In the genomic region with DNA sequence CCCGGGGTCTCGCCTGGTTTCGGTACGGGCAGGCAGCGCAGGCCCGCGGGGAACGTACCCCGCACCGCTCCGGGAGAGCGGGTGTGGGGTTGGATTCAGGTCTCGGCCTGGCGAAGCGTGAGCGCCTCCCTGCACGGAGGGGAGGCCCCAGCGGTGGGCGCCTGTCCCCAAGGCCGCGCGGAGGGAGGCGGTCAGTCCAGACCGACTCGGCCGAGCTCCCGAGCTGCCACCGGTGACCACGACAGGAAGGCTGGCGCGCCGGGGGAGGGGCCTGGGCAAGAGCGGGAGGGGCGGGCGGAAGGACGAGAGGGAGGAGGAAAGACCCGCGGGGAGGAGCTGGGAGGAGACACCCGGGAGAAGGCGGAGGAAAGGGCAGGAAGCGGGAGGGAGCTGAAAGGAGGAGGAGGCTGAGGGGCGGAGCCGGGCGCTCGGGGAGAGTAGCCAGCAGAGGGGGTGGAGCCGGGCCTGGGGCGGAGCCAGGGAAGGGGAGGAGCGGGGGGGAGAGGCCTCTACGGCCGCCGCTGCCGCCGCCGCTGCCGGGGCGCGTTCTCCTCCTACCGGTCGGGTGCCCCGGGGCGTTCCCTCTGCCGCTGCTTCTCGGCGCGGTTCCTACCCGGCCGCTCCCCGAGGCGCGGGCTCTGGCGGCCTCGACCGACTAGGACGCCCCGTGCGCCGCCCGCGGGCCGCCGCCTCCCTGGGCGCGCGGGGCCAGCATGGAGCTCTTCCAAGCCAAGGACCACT, we compare ENCODE assay signal across 7 cellular contexts. TPM values are rescaled to one million over a fixed set of nuclear protein-coding genes. Genes with fewer than 3 reads are reported as not detected.
DNase-seq lines count a peak whose midpoint lies in the region; ATAC-seq and TF ChIP-seq lines count a peak whose summit lies in the region.

A gene with protein sequence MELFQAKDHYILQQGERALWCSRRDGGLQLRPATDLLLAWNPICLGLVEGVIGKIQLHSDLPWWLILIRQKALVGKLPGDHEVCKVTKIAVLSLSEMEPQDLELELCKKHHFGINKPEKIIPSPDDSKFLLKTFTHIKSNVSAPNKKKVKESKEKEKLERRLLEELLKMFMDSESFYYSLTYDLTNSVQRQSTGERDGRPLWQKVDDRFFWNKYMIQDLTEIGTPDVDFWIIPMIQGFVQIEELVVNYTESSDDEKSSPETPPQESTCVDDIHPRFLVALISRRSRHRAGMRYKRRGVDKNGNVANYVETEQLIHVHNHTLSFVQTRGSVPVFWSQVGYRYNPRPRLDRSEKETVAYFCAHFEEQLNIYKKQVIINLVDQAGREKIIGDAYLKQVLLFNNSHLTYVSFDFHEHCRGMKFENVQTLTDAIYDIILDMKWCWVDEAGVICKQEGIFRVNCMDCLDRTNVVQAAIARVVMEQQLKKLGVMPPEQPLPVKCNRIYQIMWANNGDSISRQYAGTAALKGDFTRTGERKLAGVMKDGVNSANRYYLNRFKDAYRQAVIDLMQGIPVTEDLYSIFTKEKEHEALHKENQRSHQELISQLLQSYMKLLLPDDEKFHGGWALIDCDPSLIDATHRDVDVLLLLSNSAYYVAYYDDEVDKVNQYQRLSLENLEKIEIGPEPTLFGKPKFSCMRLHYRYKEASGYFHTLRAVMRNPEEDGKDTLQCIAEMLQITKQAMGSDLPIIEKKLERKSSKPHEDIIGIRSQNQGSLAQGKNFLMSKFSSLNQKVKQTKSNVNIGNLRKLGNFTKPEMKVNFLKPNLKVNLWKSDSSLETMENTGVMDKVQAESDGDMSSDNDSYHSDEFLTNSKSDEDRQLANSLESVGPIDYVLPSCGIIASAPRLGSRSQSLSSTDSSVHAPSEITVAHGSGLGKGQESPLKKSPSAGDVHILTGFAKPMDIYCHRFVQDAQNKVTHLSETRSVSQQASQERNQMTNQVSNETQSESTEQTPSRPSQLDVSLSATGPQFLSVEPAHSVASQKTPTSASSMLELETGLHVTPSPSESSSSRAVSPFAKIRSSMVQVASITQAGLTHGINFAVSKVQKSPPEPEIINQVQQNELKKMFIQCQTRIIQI (plus strand): TSS at position 501 of the 741 bp plus-strand sequence. CDS start 213 bp downstream, at position 714.

- peak within 1 kb of the TSS; percentile 66 for H3K4me3 ChIP-seq in astrocyte of the cerebellum (ENCODE audit: low read depth, low read length)
- H3K4me3 ChIP-seq in hepatocyte: peak within 1 kb of the TSS; percentile 87

- H3K9me2 ChIP-seq in hepatocyte (replicated peaks; ENCODE audit: insufficient read depth): no peaks in the 10 kb centered on the region

- peak within 1 kb of the TSS; percentile 88 for H2AFZ ChIP-seq in hepatocyte

- DNase-seq in NCI-H1930 (lab: John Stamatoyannopoulos, UW) (peak; percentile 88), T-helper 22 cell (ENCODE audit: low read depth) (peak; percentile 98), astrocyte of the cerebellum (ENCODE audit: low read depth) (peak; percentile 92), hepatocyte (ENCODE audit: low spot score) (peak; percentile 100), retina (peak; percentile 94)

- no peaks in the 10 kb centered on the region for H4K20me1 ChIP-seq in hepatocyte (ENCODE audit: insufficient read depth, poor library complexity, severe bottlenecking)

- peak; percentile 8 for TF ChIP-seq CTCF in astrocyte of the cerebellum (IDR thresholded peaks at IDR 0.05; ENCODE audit: low read depth, low read length, missing control alignments)
- TF ChIP-seq CTCF in hepatocyte (IDR thresholded peaks at IDR 0.05; ENCODE audit: poor library complexity): no peak

- WGBS in hepatocyte (ENCODE audit: low lambda C conversion rate, missing lambda C conversion rate): under 1% methylated on average over 35 of the region's 84 CpGs

- H3K27ac ChIP-seq in hepatocyte: peak within 1 kb of the TSS; percentile 96

- in situ Hi-C loops in astrocyte of the cerebellum (cut with HindIII; ENCODE audit: low sequenced_read_pairs): no loop called here

- peak within 1 kb of the TSS; percentile 94 for H3K4me2 ChIP-seq in hepatocyte

- H3K27me3 ChIP-seq in hepatocyte: no peaks in the 10 kb centered on the region

- peak; percentile 87 for ATAC-seq in GM18502 (IDR thresholded peaks at IDR 0.05; ENCODE audit: poor library complexity, unreplicated experiment)
- ATAC-seq in HG02973 (IDR thresholded peaks at IDR 0.05; ENCODE audit: unreplicated experiment): peak; percentile 84

- H3K79me2 ChIP-seq in hepatocyte: peaks cover 40% of the 10 kb centered on the region

- peaks cover 27% of the 10 kb centered on the region for H3K4me1 ChIP-seq in hepatocyte (ENCODE audit: insufficient read depth)

- H3K9me3 ChIP-seq in hepatocyte (ENCODE audit: low read depth): no peaks in the 10 kb centered on the region

- no peaks in the 10 kb centered on the region for H3K36me3 ChIP-seq in hepatocyte (replicated peaks; ENCODE audit: insufficient read depth, low read depth)

RNA-seq across cellular contexts. Expression of the gene that starts here (rescaled TPM):
- total RNA-seq in hepatocyte: 42.6 and 44.4 TPM in 2 replicates
- polyA plus RNA-seq in hepatocyte: 9.9 and 17.2 TPM in 2 replicates

Comparison
In these comparisons a context has a peak if more than half of its experiments do, and no peak if none do; other contexts are left out.
1. Peak in every context shown above with its lines: DNase-seq, ATAC-seq, H3K4me3 ChIP-seq and H3K27ac ChIP-seq.